9 cellular contexts compared by ENCODE assay signal in the genomic region with DNA sequence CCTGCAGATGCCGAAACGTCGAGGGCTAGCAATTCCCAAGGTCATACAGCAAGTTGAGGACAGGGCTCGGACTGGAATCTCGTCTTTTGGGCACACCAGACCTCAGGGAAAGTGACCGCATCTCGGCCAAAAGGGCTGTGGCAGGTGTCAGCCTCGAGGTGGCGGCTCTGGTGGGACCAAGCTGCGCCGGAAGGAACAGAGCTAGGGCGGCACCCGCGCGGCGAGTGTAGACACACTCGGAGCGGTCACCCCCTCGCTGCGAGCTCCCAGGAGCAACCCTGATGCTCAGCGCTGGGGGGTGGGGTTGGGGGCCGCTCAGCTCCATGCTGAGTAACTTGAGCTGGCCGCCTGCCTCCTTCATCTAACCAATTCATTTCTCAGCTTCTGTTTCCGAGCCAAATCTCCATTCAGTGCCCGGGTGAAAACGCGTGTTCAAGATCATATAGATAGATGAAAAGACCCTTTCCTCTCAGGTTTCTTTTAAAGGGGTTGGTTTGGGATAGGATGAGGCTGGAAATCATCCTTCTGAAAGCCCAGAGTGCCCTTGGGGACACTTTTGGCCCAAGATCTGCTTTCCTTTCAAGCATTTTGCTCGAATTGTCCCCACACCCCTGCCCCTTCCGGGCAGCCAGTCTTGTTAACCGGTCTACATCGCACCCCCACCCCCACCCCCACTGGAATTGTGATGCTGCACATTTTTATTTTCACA. TPM values are rescaled to one million over a fixed set of nuclear protein-coding genes. Genes with fewer than 3 reads are reported as not detected.
DNase-seq lines count a peak whose midpoint lies in the region; ATAC-seq and TF ChIP-seq lines count a peak whose summit lies in the region.
"Had no signal": no experiment of that assay in that cellular context is flagged by ENCODE, and none has a peak within 500 bp of the region (broad histone marks: within the 10 kb centered on the region; RNA-seq: fewer than 3 reads in every experiment).

No MANE protein-coding gene starts in this region.

- H3K36me3 Mint-ChIP-seq in activated T-cell treated with anti-CD3 and anti-CD28 coated beads, Interleukin-2, amount 50 U/mL, for 72 hours (ENCODE audit: insufficient read depth in 2 of 2) = peaks cover 0 to 2% of the 10 kb centered on the region in 2 donors
- H3K36me3 Mint-ChIP-seq in memory B cell = no peaks in the 10 kb centered on the region

- ATAC-seq in activated T-cell treated with anti-CD3 and anti-CD28 coated beads, Interleukin-2, amount 50 U/mL, for 72 hours (replicated peaks in 1 of 2) = peak; percentile 66 to 70
- peak; percentile 38 for ATAC-seq in memory B cell (ENCODE audit: low read depth)
- ATAC-seq in GM21515 (IDR thresholded peaks at IDR 0.05; ENCODE audit: unreplicated experiment) = no peak

- peaks cover 84% of the 10 kb centered on the region for H3K27me3 ChIP-seq in DOHH2 (ENCODE audit: control insufficient read depth, low read length)

- no peaks in the 10 kb centered on the region for H3K9me3 ChIP-seq in DOHH2 (ENCODE audit: control insufficient read depth, insufficient read depth, low read length)

- peaks cover 14% of the 10 kb centered on the region; the same call in 1 of the 2 replicates for H4K20me1 ChIP-seq in DOHH2 (ENCODE audit: control insufficient read depth, insufficient read depth, low read depth, low read length)

- peak overlapping the region; percentile 76 to 90 for H3K4me3 Mint-ChIP-seq in activated T-cell treated with anti-CD3 and anti-CD28 coated beads, Interleukin-2, amount 50 U/mL, for 72 hours
- peak overlapping the region; percentile 92 for H3K4me3 Mint-ChIP-seq in memory B cell

- H3F3A ChIP-seq in DOHH2 (ENCODE audit: control insufficient read depth, insufficient read depth) = peaks cover 5% of the 10 kb centered on the region

- H3K9me2 ChIP-seq in DOHH2 (replicated peaks; ENCODE audit: control insufficient read depth, low read length) = no peaks in the 10 kb centered on the region

- no peak overlapping the region for H3K27ac Mint-ChIP-seq in activated T-cell treated with anti-CD3 and anti-CD28 coated beads, Interleukin-2, amount 50 U/mL, for 72 hours
- no peak overlapping the region for H3K27ac Mint-ChIP-seq in memory B cell

- peaks cover 57% of the 10 kb centered on the region for H3K4me1 ChIP-seq in DOHH2 (ENCODE audit: control insufficient read depth, low read length)

- peaks cover 56% of the 10 kb centered on the region for H3K4me1 Mint-ChIP-seq in activated T-cell treated with anti-CD3 and anti-CD28 coated beads, Interleukin-2, amount 50 U/mL, for 72 hours (ENCODE audit: low read depth)
- H3K4me1 Mint-ChIP-seq in memory B cell = peaks cover 28% of the 10 kb centered on the region

- no peaks in the 10 kb centered on the region for H3K9me3 Mint-ChIP-seq in activated T-cell treated with anti-CD3 and anti-CD28 coated beads, Interleukin-2, amount 50 U/mL, for 72 hours
- H3K9me3 Mint-ChIP-seq in memory B cell = no peaks in the 10 kb centered on the region

- no peak overlapping the region for H3K27ac ChIP-seq in DOHH2 (ENCODE audit: low read depth, low read length)
- H3K27ac ChIP-seq: HL-60 had no signal

- no peak for TF ChIP-seq CTCF in DOHH2 (IDR thresholded peaks at IDR 0.05; ENCODE audit: low read depth, low read length, poor library complexity, severe bottlenecking)

- DNase-seq in NCI-H146 treated with DMSO at 0.1 percent for 48 hours (lab: John Stamatoyannopoulos, UW; ENCODE audit: unreplicated experiment) = peak; percentile 69
- peak; percentile 58 to 62 for DNase-seq in activated T-cell treated with anti-CD3 and anti-CD28 coated beads, Interleukin-2, amount 50 U/mL, for 72 hours
- DNase-seq in memory B cell (ENCODE audit: low spot score in 2 of 2) = peak in 1 of 2 donors; percentile 40
- no peak for DNase-seq in SIG-M5 (lab: John Stamatoyannopoulos, UW)
- DNase-seq in GM19240 (ENCODE audit: insufficient read length, low spot score) = no peak
- no peak for DNase-seq in NCI-H226

- H3K79me2 ChIP-seq in DOHH2 (ENCODE audit: control insufficient read depth, low read length) = no peaks in the 10 kb centered on the region

- peak overlapping the region; percentile 77 for H3K4me3 ChIP-seq in DOHH2 (ENCODE audit: low read length)

- peaks cover 90% of the 10 kb centered on the region for H3K27me3 Mint-ChIP-seq in activated T-cell treated with anti-CD3 and anti-CD28 coated beads, Interleukin-2, amount 50 U/mL, for 72 hours (ENCODE audit: low read depth)
- peaks cover 29% of the 10 kb centered on the region for H3K27me3 Mint-ChIP-seq in memory B cell

- H3K36me3 ChIP-seq in DOHH2 (ENCODE audit: control insufficient read depth, low read length) = no peaks in the 10 kb centered on the region

- H3K4me2 ChIP-seq in DOHH2 (ENCODE audit: low read length) = peak overlapping the region; percentile 99

RNA-seq across cellular contexts. Expression of a gene that starts 2.3 kb away (rescaled TPM):
- total RNA-seq in activated T-cell treated with anti-CD3 and anti-CD28 coated beads, Interleukin-2, amount 50 U/mL, for 72 hours = under 1 TPM in 1 of 2 donors, not detected in 1; 0.35 TPM

RNA-seq across cellular contexts. Expression of a gene that starts 29.0 kb away (rescaled TPM):
- 10 to 100 TPM; 21.8 to 29.1 TPM for total RNA-seq in activated T-cell treated with anti-CD3 and anti-CD28 coated beads, Interleukin-2, amount 50 U/mL, for 72 hours

Comparison
In these comparisons a context has a peak if more than half of its experiments do, and no peak if none do; other contexts are left out.
1. DNase-seq: peak in NCI-H146 treated with DMSO at 0.1 percent for 48 hours (single experiment) and activated T-cell treated with anti-CD3 and anti-CD28 coated beads, Interleukin-2, amount 50 U/mL, for 72 hours (2 of 2); none in SIG-M5 (single experiment), GM19240 (single experiment) and NCI-H226 (single experiment).